Comparison of ENCODE assay signal across 1 cellular context in genomic region chr15:90593469-90594158, GRCh38.
TF ChIP-seq lines count a peak whose summit lies in the region.

No MANE protein-coding gene starts in this region.

TF ChIP-seq in HepG2, 621 proteins besides CTCF, POLR2A, EP300 and RAD21 (continued from another document):
- TF ChIP-seq, protein P1, sequence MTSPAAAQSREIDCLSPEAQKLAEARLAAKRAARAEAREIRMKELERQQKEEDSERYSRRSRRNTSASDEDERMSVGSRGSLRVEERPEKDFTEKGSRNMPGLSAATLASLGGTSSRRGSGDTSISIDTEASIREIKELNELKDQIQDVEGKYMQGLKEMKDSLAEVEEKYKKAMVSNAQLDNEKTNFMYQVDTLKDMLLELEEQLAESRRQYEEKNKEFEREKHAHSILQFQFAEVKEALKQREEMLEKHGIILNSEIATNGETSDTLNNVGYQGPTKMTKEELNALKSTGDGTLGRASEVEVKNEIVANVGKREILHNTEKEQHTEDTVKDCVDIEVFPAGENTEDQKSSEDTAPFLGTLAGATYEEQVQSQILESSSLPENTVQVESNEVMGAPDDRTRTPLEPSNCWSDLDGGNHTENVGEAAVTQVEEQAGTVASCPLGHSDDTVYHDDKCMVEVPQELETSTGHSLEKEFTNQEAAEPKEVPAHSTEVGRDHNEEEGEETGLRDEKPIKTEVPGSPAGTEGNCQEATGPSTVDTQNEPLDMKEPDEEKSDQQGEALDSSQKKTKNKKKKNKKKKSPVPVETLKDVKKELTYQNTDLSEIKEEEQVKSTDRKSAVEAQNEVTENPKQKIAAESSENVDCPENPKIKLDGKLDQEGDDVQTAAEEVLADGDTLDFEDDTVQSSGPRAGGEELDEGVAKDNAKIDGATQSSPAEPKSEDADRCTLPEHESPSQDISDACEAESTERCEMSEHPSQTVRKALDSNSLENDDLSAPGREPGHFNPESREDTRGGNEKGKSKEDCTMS (CRISPR knock-in tag; conservative IDR thresholded peaks at IDR 0.05): no peak
- TF ChIP-seq JARID2 (CRISPR knock-in tag; IDR thresholded peaks at IDR 0.05; ENCODE audit: insufficient replicate concordance) (no peak), ZNF891 (CRISPR knock-in tag; IDR thresholded peaks at IDR 0.05) (no peak), KLF6 (CRISPR knock-in tag; IDR thresholded peaks at IDR 0.05) (no peak), ZNF780A (CRISPR knock-in tag; IDR thresholded peaks at IDR 0.05) (no peak), PCBP1 (IDR thresholded peaks at IDR 0.05; ENCODE audit: borderline replicate concordance, low read depth, low read length) (no peak), ATF7 (IDR thresholded peaks at IDR 0.05) (no peak), ATF7 (CRISPR knock-in tag; IDR thresholded peaks at IDR 0.05) (no peak), AGO2 (optimal IDR thresholded peaks at IDR 0.05; ENCODE audit: low read depth, low read length) (no peak), FOXA3 (CRISPR knock-in tag; IDR thresholded peaks at IDR 0.05) (no peak), ATF7-NPFF (CRISPR knock-in tag; IDR thresholded peaks at IDR 0.05; ENCODE audit: low read depth) (no peak), ZNF335 (CRISPR knock-in tag; IDR thresholded peaks at IDR 0.05) (no peak), HES4 (CRISPR knock-in tag; IDR thresholded peaks at IDR 0.05; ENCODE audit: borderline replicate concordance) (no peak), FOSL1 (CRISPR knock-in tag; IDR thresholded peaks at IDR 0.05; ENCODE audit: borderline replicate concordance) (no peak), PHF20 (CRISPR knock-in tag; IDR thresholded peaks at IDR 0.05) (no peak)
- TF ChIP-seq, protein P2, sequence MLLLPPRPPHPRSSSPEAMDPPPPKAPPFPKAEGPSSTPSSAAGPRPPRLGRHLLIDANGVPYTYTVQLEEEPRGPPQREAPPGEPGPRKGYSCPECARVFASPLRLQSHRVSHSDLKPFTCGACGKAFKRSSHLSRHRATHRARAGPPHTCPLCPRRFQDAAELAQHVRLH (CRISPR knock-in tag; IDR thresholded peaks at IDR 0.05; ENCODE audit: borderline replicate concordance, low read depth): no peak
